Comparison of ENCODE assay signal across 4 cellular contexts in genomic region chr1:166327886-166328285, GRCh38.
"Had no signal": no experiment of that assay in that cellular context is flagged by ENCODE, and none has a peak within 500 bp of the region (broad histone marks: within the 10 kb centered on the region; RNA-seq: fewer than 3 reads in every experiment).

No MANE protein-coding gene starts in this region.

- H2AFZ ChIP-seq: GM23338 had no signal

- ATAC-seq: GM23338 had no signal

- H3K4me3 ChIP-seq: GM23338 had no signal

- H3K4me2 ChIP-seq: GM23338 had no signal

- DNase-seq: H9, HCEC 1CT, IMR-90 had no signal
